In genomic region chr7:149871576-149871975, GRCh38 we compare ENCODE assay signal across 2 cellular contexts.
TF ChIP-seq lines count a peak whose summit lies in the region.

No MANE protein-coding gene starts in this region.

TF ChIP-seq in GM12891, 5 proteins besides CTCF, POLR2A, EP300 and RAD21:
- TF ChIP-seq POLR2AphosphoS5 (IDR thresholded peaks at IDR 0.05; ENCODE audit: low read depth, low read length) (no peak), PAX5 (IDR thresholded peaks at IDR 0.05; ENCODE audit: insufficient read depth, low read length, severe bottlenecking) (peak; percentile 54), POU2F2 (IDR thresholded peaks at IDR 0.05; ENCODE audit: low read depth, low read length) (0 out of 2 replicates have a peak, but pooled peaks have one; percentile 43), SPI1 (IDR thresholded peaks at IDR 0.05; ENCODE audit: low read depth, low read length) (peak; percentile 76), TAF1 (IDR thresholded peaks at IDR 0.05; ENCODE audit: low read depth, low read length) (no peak)

TF ChIP-seq in HepG2, 621 proteins besides CTCF, POLR2A, EP300 and RAD21:
- TF ChIP-seq CBX1 (IDR thresholded peaks at IDR 0.05; ENCODE audit: low read depth) (no peak), HNRNPUL1 (IDR thresholded peaks at IDR 0.05; ENCODE audit: low read depth, low read length) (no peak), FOXM1 (CRISPR knock-in tag; IDR thresholded peaks at IDR 0.05) (no peak), ZMYM2 (CRISPR knock-in tag; IDR thresholded peaks at IDR 0.05) (no peak), ETV6 (CRISPR knock-in tag; conservative IDR thresholded peaks at IDR 0.05) (no peak), ZNF326 (CRISPR knock-in tag; IDR thresholded peaks at IDR 0.05; ENCODE audit: borderline replicate concordance) (no peak), HNF4G (IDR thresholded peaks at IDR 0.05; ENCODE audit: borderline replicate concordance, low read depth, low read length) (no peak), HNF4G (CRISPR knock-in tag; IDR thresholded peaks at IDR 0.05; ENCODE audit: borderline replicate concordance, low read depth) (no peak), XBP1 (CRISPR knock-in tag; IDR thresholded peaks at IDR 0.05) (no peak), ZNF546 (CRISPR knock-in tag; conservative IDR thresholded peaks at IDR 0.05) (no peak), ZNF790 (CRISPR knock-in tag; IDR thresholded peaks at IDR 0.05; ENCODE audit: borderline replicate concordance) (no peak), MTA3 (CRISPR knock-in tag; IDR thresholded peaks at IDR 0.05) (no peak), DNMT3B (CRISPR knock-in tag; conservative IDR thresholded peaks at IDR 0.05) (no peak), ZNF329 (CRISPR knock-in tag; IDR thresholded peaks at IDR 0.05; ENCODE audit: low read depth) (no peak)
